In the genomic region with DNA sequence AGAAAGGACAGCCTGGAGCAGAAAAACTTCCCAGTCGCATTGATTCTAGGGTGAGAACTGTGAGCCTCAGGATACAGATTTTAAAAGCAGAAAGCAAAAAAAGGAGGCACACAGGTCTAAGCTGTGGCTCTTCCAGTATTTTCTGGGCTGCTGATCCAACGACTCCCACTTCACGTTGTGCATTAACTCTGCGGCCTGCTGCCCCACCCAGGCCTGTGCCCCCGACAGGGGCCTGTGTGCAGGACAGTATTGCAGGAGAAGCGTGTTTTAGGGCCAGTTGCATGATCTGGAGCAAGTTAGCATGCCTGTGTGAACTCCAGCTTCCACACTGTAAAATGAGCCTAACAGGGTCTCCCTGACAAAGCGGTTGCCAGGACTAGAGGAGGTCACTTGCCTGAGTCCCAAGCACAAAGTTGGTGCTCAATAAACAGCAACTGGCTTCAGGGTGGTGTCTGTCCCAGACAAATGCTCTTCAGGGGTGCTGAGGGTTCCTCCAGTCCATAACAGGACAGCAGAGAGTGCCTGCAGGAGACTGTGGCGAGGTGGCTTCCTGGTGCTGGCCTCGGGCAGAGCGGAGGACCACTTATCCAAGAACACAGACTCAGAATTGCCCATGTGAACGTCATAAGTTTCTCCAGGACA, we compare ENCODE assay signal across 19 cellular contexts.
DNase-seq lines count a peak whose midpoint lies in the region; ATAC-seq and TF ChIP-seq lines count a peak whose summit lies in the region.
"Had no signal": no experiment of that assay in that cellular context is flagged by ENCODE, and none has a peak within 500 bp of the region (broad histone marks: within the 10 kb centered on the region; RNA-seq: fewer than 3 reads in every experiment).

No MANE protein-coding gene starts in this region.

- no TSS peak for BruUV-seq in IMR-90 (replicated peaks; lab: Mats Ljungman, UMichigan)

- H3K27ac Mint-ChIP-seq in CD14-positive monocyte = no peak overlapping the region
- H3K27ac Mint-ChIP-seq: T-helper 2 cell treated with Interferon-gamma antibody and Interleukin-4, amounts not matched to agents 5 μg/mL and 100 μg/mL, for 36 hours had no signal

- intact Hi-C loops in IMR-90 (cut with micrococcal nuclease) = no loop called here
- intact Hi-C loops in sigmoid colon (cut with DNase I) = loop anchor here (5.0 to 10.0 kb wide), 2 partner anchors 82 to 199 kb away; no protein-coding TSS in a partner anchor
- intact Hi-C loops in esophagus squamous epithelium (cut with DNase I) = no loop called here
- intact Hi-C loops in upper lobe of right lung (cut with DNase I) = no loop called here
- intact Hi-C loops in CD14-positive monocyte (cut with micrococcal nuclease) = no loop called here

- no peak overlapping the region for H2BK15ac ChIP-seq in IMR-90 (ENCODE audit: low read depth, low read length)

- H3K27me3 Mint-ChIP-seq in CD14-positive monocyte (ENCODE audit: low read depth in 3 of 3) = peaks cover 0 to 4% (median 2%) of the 10 kb centered on the region in 3 donors
- H3K27me3 Mint-ChIP-seq: central memory CD8-positive, alpha-beta T cell; progenitor cell of endocrine pancreas had no signal

- ATAC-seq in IMR-90 (ENCODE audit: low read depth) (no peak), upper lobe of right lung (no peak)
- ATAC-seq: stimulated activated naive CD8-positive, alpha-beta T cell treated with anti-CD3 and anti-CD28 coated beads, Interleukin-15, Interleukin-2, amounts not matched to agents 100 U/mL and 50 U/mL, for 24 hours had no signal

- no peak overlapping the region for H3K9ac ChIP-seq in IMR-90 (ENCODE audit: low read depth, low read length)
- H3K9ac ChIP-seq in iPS-20b (ENCODE audit: low read depth, low read length) = peak overlapping the region; percentile 31; the same call in 1 of the 2 replicates
- H3K9ac ChIP-seq: BLaER1 had no signal

- TF ChIP-seq RAD21 in IMR-90 (IDR thresholded peaks at IDR 0.05; ENCODE audit: low read length) = no peak

- no peaks in the 10 kb centered on the region for H3K36me3 ChIP-seq in IMR-90 (ENCODE audit: control insufficient read depth, insufficient read depth, low read length)
- H3K36me3 ChIP-seq in iPS-20b (ENCODE audit: insufficient read depth, low read depth, low read length) = no peaks in the 10 kb centered on the region
- H3K36me3 ChIP-seq in sigmoid colon = no peaks in the 10 kb centered on the region
- no peaks in the 10 kb centered on the region for H3K36me3 ChIP-seq in esophagus squamous epithelium
- no peaks in the 10 kb centered on the region for H3K36me3 ChIP-seq in upper lobe of right lung
- H3K36me3 ChIP-seq: BLaER1 had no signal

- H3K36me3 Mint-ChIP-seq in CD14-positive monocyte = peaks cover 0 to 2% of the 10 kb centered on the region in 2 donors
- H3K36me3 Mint-ChIP-seq: activated naive CD8-positive, alpha-beta T cell treated with anti-CD3 and anti-CD28 coated beads, Interleukin-2, amount 10 ng/mL, durations not matched to agents 7 days and 5 days had no signal

- H3K4me3 ChIP-seq in IMR-90 (ENCODE audit: insufficient read depth, low read depth, low read length) = no peak overlapping the region
- no peak overlapping the region for H3K4me3 ChIP-seq in iPS-20b (ENCODE audit: low read length)
- H3K4me3 ChIP-seq in sigmoid colon = no peak overlapping the region
- H3K4me3 ChIP-seq in esophagus squamous epithelium = no peak overlapping the region
- H3K4me3 ChIP-seq in upper lobe of right lung = no peak overlapping the region
- H3K4me3 ChIP-seq: BLaER1 had no signal

- H3K9me3 Mint-ChIP-seq in CD14-positive monocyte = peaks cover 0 to 4% (median 2%) of the 10 kb centered on the region in 7 donors
- H3K9me3 Mint-ChIP-seq: activated naive CD8-positive, alpha-beta T cell treated with anti-CD3 and anti-CD28 coated beads, Interleukin-2, amount 10 ng/mL, durations not matched to agents 7 days and 5 days; central memory CD8-positive, alpha-beta T cell; T-helper 2 cell treated with Interferon-gamma antibody and Interleukin-4, amounts not matched to agents 5 μg/mL and 100 μg/mL, for 36 hours had no signal

- TF ChIP-seq POLR2A in IMR-90 (IDR thresholded peaks at IDR 0.05; ENCODE audit: low read depth, low read length) (no peak), sigmoid colon (IDR thresholded peaks at IDR 0.05) (no peak), esophagus squamous epithelium (IDR thresholded peaks at IDR 0.05) (no peak)

- H3K4ac ChIP-seq in IMR-90 (ENCODE audit: low read depth, low read length) = no peak overlapping the region

- POLR2A ChIA-PET in IMR-90 (lab: Charles Lee; ENCODE audit: unreplicated experiment) = no interaction called here

- peak overlapping the region; percentile 0 for H2AFZ ChIP-seq in IMR-90 (replicated peaks; ENCODE audit: low read length, poor library complexity)

- peak overlapping the region; percentile 22; the same call in 1 of the 2 replicates for H2AK5ac ChIP-seq in IMR-90 (ENCODE audit: low read depth, low read length)

- peak; percentile 56 for DNase-seq in ELF-1 (ENCODE audit: low read depth, low spot score)
- no peak for DNase-seq in IMR-90
- no peak for DNase-seq in sigmoid colon
- DNase-seq in ACHN = no peak
- no peak for DNase-seq in esophagus squamous epithelium (lab: John Stamatoyannopoulos, UW)
- DNase-seq in upper lobe of right lung = no peak
- no peak for DNase-seq in CD14-positive monocyte (ENCODE audit: low spot score)
- DNase-seq: activated CD8-positive, alpha-beta memory T cell treated with anti-CD3 and anti-CD28 coated beads for 24 hours; activated effector memory CD4-positive, alpha-beta T cell treated with anti-CD3 and anti-CD28 coated beads, Interleukin-2, amount 50 U/mL, for 16 hours; activated naive CD8-positive, alpha-beta T cell treated with anti-CD3 and anti-CD28 coated beads, Interleukin-2, amount 10 ng/mL, durations not matched to agents 7 days and 5 days; COR-L47; GDM1; Kasumi-1 had no signal

- H3K27me3 ChIP-seq in IMR-90 (ENCODE audit: control insufficient read depth, insufficient read depth, low read length) (no peaks in the 10 kb centered on the region), iPS-20b (ENCODE audit: insufficient read depth, low read length) (no peaks in the 10 kb centered on the region), sigmoid colon (no peaks in the 10 kb centered on the region), esophagus squamous epithelium (no peaks in the 10 kb centered on the region), upper lobe of right lung (no peaks in the 10 kb centered on the region)
- H3K27me3 ChIP-seq: BLaER1 had no signal

- no peaks in the 10 kb centered on the region for H3K79me1 ChIP-seq in IMR-90 (ENCODE audit: low read depth in 1 of 2, low read length in 2 of 2)

- no peak overlapping the region for H3K14ac ChIP-seq in IMR-90 (replicated peaks; ENCODE audit: low read depth, low read length)

- peaks cover 22% of the 10 kb centered on the region for H3K4me1 ChIP-seq in IMR-90 (ENCODE audit: control insufficient read depth, insufficient read depth, low read length)
- H3K4me1 ChIP-seq in iPS-20b (ENCODE audit: insufficient read depth, low read length) = peaks cover 28% of the 10 kb centered on the region
- peaks cover 0 to 70% (median 41%) of the 10 kb centered on the region in 4 donors for H3K4me1 ChIP-seq in sigmoid colon
- peaks cover 3 to 21% (median 8%) of the 10 kb centered on the region in 3 donors for H3K4me1 ChIP-seq in esophagus squamous epithelium
- peaks cover 4% of the 10 kb centered on the region for H3K4me1 ChIP-seq in upper lobe of right lung

- H2AK9ac ChIP-seq in IMR-90 (replicated peaks; ENCODE audit: low read depth, low read length, poor library complexity) = no peak overlapping the region

- H2BK5ac ChIP-seq in IMR-90 (ENCODE audit: low read depth, low read length, poor library complexity, severe bottlenecking) = no peak overlapping the region

- peak overlapping the region; percentile 45; the same call in 1 of the 2 replicates for H2BK120ac ChIP-seq in IMR-90 (ENCODE audit: low read depth, low read length)

- H3K9me1 ChIP-seq in IMR-90 (ENCODE audit: insufficient read depth, low read length) = peaks cover 3% of the 10 kb centered on the region; the same call in 1 of the 2 replicates

- H4K5ac ChIP-seq in IMR-90 (ENCODE audit: low read depth, low read length) = no peak overlapping the region; the same call in 1 of the 2 replicates

- H3K23ac ChIP-seq in IMR-90 (ENCODE audit: low read depth, low read length) = no peak overlapping the region

- peak overlapping the region in 1 of 2 experiments; percentile 1; a peak in 1 of 4 replicates for H4K8ac ChIP-seq in IMR-90 (ENCODE audit: low read depth in 2 of 2, low read length in 2 of 2)

- 96% methylated on average over 5 of the region's 11 CpGs; no CpG with 5 or more reads in 1 of the 2 experiments for WGBS in IMR-90 (ENCODE audit: extremely low coverage in 2 of 2, insufficient read length in 1 of 2), 2 experiments
- 94% methylated on average over 11 of the region's 11 CpGs for WGBS in sigmoid colon, 2 donors
- WGBS in esophagus squamous epithelium, 2 donors = 92 to 97% methylated on average over 5 to 6 of the region's 11 CpGs

- peaks cover 14% of the 10 kb centered on the region for H3K4me1 Mint-ChIP-seq in CD14-positive monocyte

- H3K9me3 ChIP-seq in IMR-90 (ENCODE audit: control insufficient read depth, insufficient read depth, low read length) (no peaks in the 10 kb centered on the region), iPS-20b (ENCODE audit: insufficient read depth, low read depth, low read length) (no peaks in the 10 kb centered on the region), sigmoid colon (no peaks in the 10 kb centered on the region), esophagus squamous epithelium (no peaks in the 10 kb centered on the region), upper lobe of right lung (no peaks in the 10 kb centered on the region)
- H3K9me3 ChIP-seq: BLaER1 had no signal

- no peak overlapping the region for H3K4me2 ChIP-seq in IMR-90 (ENCODE audit: low read depth, low read length)
- H3K4me2 ChIP-seq: BLaER1 had no signal

- dilution Hi-C loops in IMR-90 (cut with HindIII; ENCODE audit: low sequenced_read_pairs, unreplicated experiment) = no loop called here

- H3K18ac ChIP-seq in IMR-90 (ENCODE audit: low read depth, low read length) = peak overlapping the region; percentile 36; the same call in 1 of the 2 replicates

- no peaks in the 10 kb centered on the region for H4K20me1 ChIP-seq in IMR-90 (ENCODE audit: insufficient read depth, low read length)
- H4K20me1 ChIP-seq: BLaER1 had no signal

- H2BK20ac ChIP-seq in IMR-90 (ENCODE audit: low read depth, low read length) = no peak overlapping the region

- H3K56ac ChIP-seq in IMR-90 (ENCODE audit: extremely low read depth, insufficient read depth, low read length) = no peak overlapping the region

- H3K27ac ChIP-seq in IMR-90 (ENCODE audit: insufficient read depth, low read length) = no peak overlapping the region
- peak overlapping the region; percentile 1 for H3K27ac ChIP-seq in iPS-20b (ENCODE audit: low read length)
- peak overlapping the region in 3 of 4 donors; percentile 71 to 83 (median 80) for H3K27ac ChIP-seq in sigmoid colon
- H3K27ac ChIP-seq in esophagus squamous epithelium = no peak overlapping the region
- no peak overlapping the region for H3K27ac ChIP-seq in upper lobe of right lung
- H3K27ac ChIP-seq: BLaER1 had no signal

- TF ChIP-seq CTCF in IMR-90 (conservative IDR thresholded peaks at IDR 0.05; ENCODE audit: low read depth, low read length) = no peak
- TF ChIP-seq CTCF in sigmoid colon (IDR thresholded peaks at IDR 0.05) = no peak
- no peak for TF ChIP-seq CTCF in esophagus squamous epithelium (IDR thresholded peaks at IDR 0.05)
- no peak for TF ChIP-seq CTCF in upper lobe of right lung (IDR thresholded peaks at IDR 0.05)
- TF ChIP-seq CTCF in CD14-positive monocyte (IDR thresholded peaks at IDR 0.05) = no peak

- no peak for TF ChIP-seq EP300 in sigmoid colon (IDR thresholded peaks at IDR 0.05)

- H4K91ac ChIP-seq in IMR-90 (ENCODE audit: insufficient read depth, low read depth, low read length) = peak overlapping the region; percentile 34; the same call in 1 of the 2 replicates

- H3K4me3 Mint-ChIP-seq in CD14-positive monocyte = no peak overlapping the region
- H3K4me3 Mint-ChIP-seq: activated naive CD8-positive, alpha-beta T cell treated with anti-CD3 and anti-CD28 coated beads, Interleukin-2, amount 10 ng/mL, durations not matched to agents 7 days and 5 days; central memory CD8-positive, alpha-beta T cell; T-helper 2 cell treated with Interferon-gamma antibody and Interleukin-4, amounts not matched to agents 5 μg/mL and 100 μg/mL, for 36 hours had no signal

- in situ Hi-C loops in IMR-90 (cut with MboI; ENCODE audit: low sequenced_read_pairs) (no loop called here), ACHN (cut with HindIII; ENCODE audit: low pct_ligation_motif_present, low pct_unique_long_range_greater_than_20kb, low sequenced_read_pairs) (no loop called here)

- CTCF ChIA-PET in IMR-90 (lab: Yijun Ruan, JAX) = no interaction called here

Comparison
In these comparisons a context has a peak if more than half of its experiments do, and no peak if none do; other contexts are left out.
1. H3K27ac ChIP-seq: peak in iPS-20b (single experiment) and sigmoid colon (3 of 4); none in IMR-90 (single experiment), esophagus squamous epithelium (0 of 4) and upper lobe of right lung (single experiment).